ENCODE assay signal across 8 cellular contexts in the genomic region with DNA sequence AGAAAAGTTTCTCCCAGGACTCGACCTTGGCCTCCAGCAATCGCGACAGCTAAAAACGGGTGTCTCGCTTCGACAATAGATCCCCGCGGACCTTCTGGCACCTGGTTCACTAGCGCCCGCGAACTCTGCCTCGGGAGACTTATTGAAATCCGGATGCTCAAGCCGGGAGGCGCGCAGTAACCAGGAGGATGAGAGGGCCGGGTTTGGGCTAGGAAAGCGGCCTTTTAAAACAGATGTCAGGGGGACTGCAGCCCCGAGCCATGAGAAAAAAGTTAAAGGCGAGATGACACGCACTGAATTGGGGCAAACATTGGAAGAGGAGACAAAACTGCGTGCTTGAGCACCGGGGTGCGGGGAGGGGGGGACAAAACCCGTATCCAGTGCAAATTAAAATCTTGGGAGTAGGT. TPM values are rescaled to one million over a fixed set of nuclear protein-coding genes. Genes with fewer than 3 reads are reported as not detected.
DNase-seq lines count a peak whose midpoint lies in the region; ATAC-seq, FAIRE-seq and TF ChIP-seq lines count a peak whose summit lies in the region.

No MANE protein-coding gene starts in this region.

- H4K91ac ChIP-seq in mesenchymal stem cell (ENCODE audit: low read length) = peak overlapping the region; percentile 3

- H3K27ac ChIP-seq in mesenchymal stem cell (ENCODE audit: low read length, poor library complexity, severe bottlenecking) (no peak overlapping the region), testis (peak overlapping the region; percentile 83 to 99)

- no peak overlapping the region for H2BK5ac ChIP-seq in mesenchymal stem cell (ENCODE audit: low read depth, low read length, poor library complexity, severe bottlenecking)

- TF ChIP-seq CTCF in testis (IDR thresholded peaks at IDR 0.05) = no peak

- no peaks in the 10 kb centered on the region for H3K36me3 ChIP-seq in mesenchymal stem cell (ENCODE audit: control insufficient read depth in 1 of 2, insufficient read depth in 2 of 2, low read depth in 1 of 2, low read length in 2 of 2)
- no peaks in the 10 kb centered on the region for H3K36me3 ChIP-seq in testis (ENCODE audit: low read depth, missing control alignments)

- H4K8ac ChIP-seq in mesenchymal stem cell (ENCODE audit: low read length) = no peak overlapping the region

- no peak overlapping the region for H2AFZ ChIP-seq in mesenchymal stem cell (ENCODE audit: low read depth, low read length)

- H3K4me1 Mint-ChIP-seq in activated CD4-positive, alpha-beta T cell treated with anti-CD3 and anti-CD28 coated beads, Interleukin-2, amount 10 ng/mL, durations not matched to agents 24 days and 14 days = peaks cover 7% of the 10 kb centered on the region

- H3K18ac ChIP-seq in mesenchymal stem cell (ENCODE audit: low read depth in 1 of 2, low read length in 2 of 2) = peak overlapping the region in 1 of 2 experiments; percentile 67

- H3K4me1 ChIP-seq in mesenchymal stem cell (ENCODE audit: control insufficient read depth, insufficient read depth, low read depth, low read length) = peaks cover 24% of the 10 kb centered on the region
- H3K4me1 ChIP-seq in testis = peaks cover 22% of the 10 kb centered on the region

- intact Hi-C loops in activated CD4-positive, alpha-beta T cell treated with anti-CD3 and anti-CD28 coated beads, Interleukin-2, amount 10 ng/mL, durations not matched to agents 24 days and 14 days (cut with micrococcal nuclease) = loop anchor here (2.0 kb wide), 1 partner anchor 14 kb away; no protein-coding TSS in a partner anchor
- intact Hi-C loops in testis (cut with DNase I; ENCODE audit: low total_unique reads) = loop anchor here (1.0 kb wide), 1 partner anchor 200 kb away; no protein-coding TSS in a partner anchor

- H3K4me2 ChIP-seq in mesenchymal stem cell (ENCODE audit: low read length, poor library complexity, severe bottlenecking) = no peak overlapping the region

- H3K9me3 ChIP-seq in mesenchymal stem cell (ENCODE audit: control insufficient read depth, low read length) = no peaks in the 10 kb centered on the region
- no peaks in the 10 kb centered on the region for H3K9me3 ChIP-seq in testis

- H3K27me3 ChIP-seq in mesenchymal stem cell (ENCODE audit: control insufficient read depth in 1 of 2, insufficient read depth in 1 of 2, low read length in 2 of 2) = peaks cover 79 to 92% of the 10 kb centered on the region in 2 experiments
- no peaks in the 10 kb centered on the region for H3K27me3 ChIP-seq in testis

- no peak for TF ChIP-seq POLR2A in testis (IDR thresholded peaks at IDR 0.05)
- TF ChIP-seq POLR2A in GM12892 (IDR thresholded peaks at IDR 0.05; ENCODE audit: low read depth, low read length) = no peak

- no peak overlapping the region for H3K9ac ChIP-seq in mesenchymal stem cell (ENCODE audit: low read length)

- no peak for ATAC-seq in GM21526 (IDR thresholded peaks at IDR 0.05; ENCODE audit: low FRiP score, unreplicated experiment)

- H3K36me3 Mint-ChIP-seq in activated CD4-positive, alpha-beta T cell treated with anti-CD3 and anti-CD28 coated beads, Interleukin-2, amount 10 ng/mL, durations not matched to agents 24 days and 14 days (ENCODE audit: low read depth) = no peaks in the 10 kb centered on the region

- H3K9me3 Mint-ChIP-seq in activated CD4-positive, alpha-beta T cell treated with anti-CD3 and anti-CD28 coated beads, Interleukin-2, amount 10 ng/mL, durations not matched to agents 24 days and 14 days = no peaks in the 10 kb centered on the region

- no peaks in the 10 kb centered on the region for H3K79me1 ChIP-seq in mesenchymal stem cell (replicated peaks; ENCODE audit: low read length, poor library complexity, severe bottlenecking)

- no peak overlapping the region for H3K14ac ChIP-seq in mesenchymal stem cell (ENCODE audit: low read length in 2 of 2)

- WGBS in mesenchymal stem cell = 3% methylated on average over 23 of the region's 25 CpGs
- 0 to 1% methylated on average over 25 of the region's 25 CpGs for WGBS in testis, 2 donors

- peak overlapping the region; percentile 73 for H2BK120ac ChIP-seq in mesenchymal stem cell (ENCODE audit: low read depth, low read length)

- peak overlapping the region; percentile 54 for H2BK15ac ChIP-seq in mesenchymal stem cell (ENCODE audit: low read depth, poor library complexity, severe bottlenecking)

- H3K27ac Mint-ChIP-seq in activated CD4-positive, alpha-beta T cell treated with anti-CD3 and anti-CD28 coated beads, Interleukin-2, amount 10 ng/mL, durations not matched to agents 24 days and 14 days = no peak overlapping the region

- peak overlapping the region; percentile 87 for H3K4me3 Mint-ChIP-seq in activated CD4-positive, alpha-beta T cell treated with anti-CD3 and anti-CD28 coated beads, Interleukin-2, amount 10 ng/mL, durations not matched to agents 24 days and 14 days

- DNase-seq in activated CD4-positive, alpha-beta T cell treated with anti-CD3 and anti-CD28 coated beads, Interleukin-2, amount 10 ng/mL, durations not matched to agents 24 days and 14 days = peak; percentile 63
- DNase-seq in activated CD4-positive, alpha-beta T cell treated with anti-CD3 and anti-CD28 coated beads for 1 hour = no peak
- DNase-seq in cerebellar cortex (ENCODE audit: low spot score) (peak; percentile 33), mesenchymal stem cell (peak; percentile 46), testis (peak; percentile 56), Ammon's horn (ENCODE audit: low spot score) (no peak), GM12892 (ENCODE audit: insufficient read length) (no peak)

- peak overlapping the region in 1 of 2 experiments; percentile 44 for H3K4me3 ChIP-seq in mesenchymal stem cell (ENCODE audit: insufficient read depth in 1 of 2, low read depth in 1 of 2, low read length in 2 of 2)
- peak overlapping the region; percentile 90 to 96 for H3K4me3 ChIP-seq in testis

- H3K23ac ChIP-seq in mesenchymal stem cell (ENCODE audit: low read length in 2 of 2) = peak overlapping the region in 1 of 2 experiments; percentile 18

- H3K27me3 Mint-ChIP-seq in activated CD4-positive, alpha-beta T cell treated with anti-CD3 and anti-CD28 coated beads, Interleukin-2, amount 10 ng/mL, durations not matched to agents 24 days and 14 days = peaks cover 75% of the 10 kb centered on the region

- no peak for FAIRE-seq in GM12892 (lab: Jason Lieb, UNC)

- H2AK5ac ChIP-seq in mesenchymal stem cell (ENCODE audit: low read length, severe bottlenecking) = no peak overlapping the region

- H3K4ac ChIP-seq in mesenchymal stem cell (ENCODE audit: low read depth in 1 of 2, low read length in 2 of 2) = peak overlapping the region in 1 of 2 experiments; percentile 69

- H2BK12ac ChIP-seq in mesenchymal stem cell (ENCODE audit: low read length in 2 of 2) = no peak overlapping the region

RNA-seq across cellular contexts. Expression of a gene that starts 0.6 kb away (rescaled TPM):
- total RNA-seq in activated CD4-positive, alpha-beta T cell treated with anti-CD3 and anti-CD28 coated beads, Interleukin-2, amount 10 ng/mL, durations not matched to agents 24 days and 14 days = 2.5 and 3.8 TPM in 2 replicates
- 2.4 TPM for polyA plus RNA-seq in mesenchymal stem cell (2013, experiment 1 of 2)
- polyA plus RNA-seq in mesenchymal stem cell (2013, experiment 2 of 2) = 2.1 TPM
- 10 to 100 TPM; 51.5 to 88.5 TPM for total RNA-seq in testis
- 11.4 TPM for polyA plus RNA-seq in testis (ENCODE audit: insufficient read depth, low read depth, low replicate concordance)
- not detected for polyA plus RNA-seq in GM12892 (2012; ENCODE audit: missing spikeins)

Comparison
In these comparisons a context has a peak if more than half of its experiments do, and no peak if none do; other contexts are left out.
1. DNase-seq: peak in activated CD4-positive, alpha-beta T cell treated with anti-CD3 and anti-CD28 coated beads, Interleukin-2, amount 10 ng/mL, durations not matched to agents 24 days and 14 days (single experiment), cerebellar cortex (single experiment), mesenchymal stem cell (single experiment) and testis (single experiment); none in activated CD4-positive, alpha-beta T cell treated with anti-CD3 and anti-CD28 coated beads for 1 hour (single experiment), Ammon's horn (single experiment) and GM12892 (single experiment).
2. RNA of a gene that starts 0.6 kb away (total RNA-seq): 51.5 to 88.5 TPM in testis; 2.5 to 3.8 TPM in activated CD4-positive, alpha-beta T cell treated with anti-CD3 and anti-CD28 coated beads, Interleukin-2, amount 10 ng/mL, durations not matched to agents 24 days and 14 days; every median in the first group is over 10 times any median in the second.